ENCODE assay signal across 11 cellular contexts in the genomic region with DNA sequence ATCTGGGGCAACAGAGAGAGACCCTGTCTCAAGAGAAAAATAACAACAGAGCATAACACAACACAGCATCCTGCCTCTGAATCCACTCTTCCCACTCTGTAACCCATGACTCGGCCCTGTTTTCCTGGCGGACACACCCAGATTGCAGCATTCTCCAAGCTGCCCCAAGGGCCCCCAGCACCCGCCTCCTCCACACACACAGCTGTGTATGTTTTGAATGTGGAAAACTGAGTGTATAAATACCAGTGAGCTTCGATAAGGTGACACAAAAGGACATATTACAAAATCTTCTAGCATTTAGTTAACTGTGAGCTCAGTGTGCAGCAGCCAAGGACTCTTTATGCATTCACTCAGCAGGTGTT. TPM values are rescaled to one million over a fixed set of nuclear protein-coding genes. Genes with fewer than 3 reads are reported as not detected.
DNase-seq lines count a peak whose midpoint lies in the region; ATAC-seq and TF ChIP-seq lines count a peak whose summit lies in the region.
"Had no signal": no experiment of that assay in that cellular context is flagged by ENCODE, and none has a peak within 500 bp of the region (broad histone marks: within the 10 kb centered on the region; RNA-seq: fewer than 3 reads in every experiment).

No MANE protein-coding gene starts in this region.

- POLR2A ChIA-PET in RWPE1 (lab: Yijun Ruan, JAX; ENCODE audit: low non-redundant PET), result no interaction called here
- POLR2A ChIA-PET in HEK293T (lab: Yijun Ruan, JAX), result interaction anchor here (1.4 kb wide), 1 partner anchor 14 kb away, joined by 5 read pairs; a partner anchor contains a TSS

- no peak for TF ChIP-seq CTCF in RWPE1 (conservative IDR thresholded peaks at IDR 0.05; ENCODE audit: low read depth)

- intact Hi-C loops in posterior vena cava (cut with DNase I) (loop anchor here in 1 of 2 donors (5.0 kb wide), 1 partner anchor 57 kb away; no protein-coding TSS in a partner anchor), head of caudate nucleus (cut with DNase I) (no loop called here)

- ATAC-seq in HG02852 (IDR thresholded peaks at IDR 0.05; ENCODE audit: unreplicated experiment), result no peak

- DNase-seq in COLO668 (lab: John Stamatoyannopoulos, UW; ENCODE audit: unreplicated experiment) (peak; percentile 29), RWPE1 (ENCODE audit: low spot score) (peak; percentile 65), foreskin melanocyte (peak; percentile 18), posterior vena cava (ENCODE audit: low spot score) (peak; percentile 72), head of caudate nucleus (no peak), OCI-M2 (lab: John Stamatoyannopoulos, UW; ENCODE audit: unreplicated experiment) (no peak), HEK293T (ENCODE audit: extremely low spot score) (no peak)
- DNase-seq: DND-41, NCI-H2171 treated with DMSO at 0.1 percent for 48 hours had no signal

- CTCF ChIA-PET in RWPE1 (lab: Yijun Ruan, JAX), result interaction anchor here (0.6 to 4.4 kb wide), 6 partner anchors 11 to 145 kb away, joined by 3 to 67 read pairs (median 6); a partner anchor contains a TSS
- CTCF ChIA-PET in HEK293T (lab: Yijun Ruan, JAX), result interaction anchor here (0.5 to 5.8 kb wide), 6 partner anchors 11 to 339 kb away, joined by 5 to 78 read pairs (median 7); no protein-coding TSS in a partner anchor

- peak overlapping the region; percentile 75 for H3K27ac ChIP-seq in RWPE1
- H3K27ac ChIP-seq: thoracic aorta had no signal

TF ChIP-seq in HEK293T, 16 proteins besides CTCF, POLR2A, EP300 and RAD21:
- TF ChIP-seq TARDBP (IDR thresholded peaks at IDR 0.05), result no peak
- no peak for TF ChIP-seq ARNT (IDR thresholded peaks at IDR 0.05)
- TF ChIP-seq, protein P1, sequence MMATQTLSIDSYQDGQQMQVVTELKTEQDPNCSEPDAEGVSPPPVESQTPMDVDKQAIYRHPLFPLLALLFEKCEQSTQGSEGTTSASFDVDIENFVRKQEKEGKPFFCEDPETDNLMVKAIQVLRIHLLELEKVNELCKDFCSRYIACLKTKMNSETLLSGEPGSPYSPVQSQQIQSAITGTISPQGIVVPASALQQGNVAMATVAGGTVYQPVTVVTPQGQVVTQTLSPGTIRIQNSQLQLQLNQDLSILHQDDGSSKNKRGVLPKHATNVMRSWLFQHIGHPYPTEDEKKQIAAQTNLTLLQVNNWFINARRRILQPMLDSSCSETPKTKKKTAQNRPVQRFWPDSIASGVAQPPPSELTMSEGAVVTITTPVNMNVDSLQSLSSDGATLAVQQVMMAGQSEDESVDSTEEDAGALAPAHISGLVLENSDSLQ (IDR thresholded peaks at IDR 0.05), result no peak
- TF ChIP-seq ZNF384 (IDR thresholded peaks at IDR 0.05), result no peak
- TF ChIP-seq SP1 (IDR thresholded peaks at IDR 0.05), result no peak
- no peak for TF ChIP-seq SUZ12 (IDR thresholded peaks at IDR 0.05)
- no peak for TF ChIP-seq L3MBTL2 (conservative IDR thresholded peaks at IDR 0.05)
- no peak for TF ChIP-seq ELF4 (IDR thresholded peaks at IDR 0.05)
- TF ChIP-seq FOXK2 (IDR thresholded peaks at IDR 0.05), result no peak
- TF ChIP-seq LEF1 (IDR thresholded peaks at IDR 0.05; ENCODE audit: borderline replicate concordance), result no peak
- no peak for TF ChIP-seq NFRKB (IDR thresholded peaks at IDR 0.05)

RNA-seq across cellular contexts. Expression of a gene that starts 13.0 kb away (rescaled TPM):
- total RNA-seq in posterior vena cava, result 10 to 100 TPM; 14.9 to 31.5 TPM

Comparison
In these comparisons a context has a peak if more than half of its experiments do, and no peak if none do; other contexts are left out.
1. DNase-seq: peak in COLO668 (single experiment), RWPE1 (single experiment), foreskin melanocyte (single experiment) and posterior vena cava (single experiment); none in head of caudate nucleus (0 of 42), OCI-M2 (single experiment) and HEK293T (single experiment).